In the genomic region with DNA sequence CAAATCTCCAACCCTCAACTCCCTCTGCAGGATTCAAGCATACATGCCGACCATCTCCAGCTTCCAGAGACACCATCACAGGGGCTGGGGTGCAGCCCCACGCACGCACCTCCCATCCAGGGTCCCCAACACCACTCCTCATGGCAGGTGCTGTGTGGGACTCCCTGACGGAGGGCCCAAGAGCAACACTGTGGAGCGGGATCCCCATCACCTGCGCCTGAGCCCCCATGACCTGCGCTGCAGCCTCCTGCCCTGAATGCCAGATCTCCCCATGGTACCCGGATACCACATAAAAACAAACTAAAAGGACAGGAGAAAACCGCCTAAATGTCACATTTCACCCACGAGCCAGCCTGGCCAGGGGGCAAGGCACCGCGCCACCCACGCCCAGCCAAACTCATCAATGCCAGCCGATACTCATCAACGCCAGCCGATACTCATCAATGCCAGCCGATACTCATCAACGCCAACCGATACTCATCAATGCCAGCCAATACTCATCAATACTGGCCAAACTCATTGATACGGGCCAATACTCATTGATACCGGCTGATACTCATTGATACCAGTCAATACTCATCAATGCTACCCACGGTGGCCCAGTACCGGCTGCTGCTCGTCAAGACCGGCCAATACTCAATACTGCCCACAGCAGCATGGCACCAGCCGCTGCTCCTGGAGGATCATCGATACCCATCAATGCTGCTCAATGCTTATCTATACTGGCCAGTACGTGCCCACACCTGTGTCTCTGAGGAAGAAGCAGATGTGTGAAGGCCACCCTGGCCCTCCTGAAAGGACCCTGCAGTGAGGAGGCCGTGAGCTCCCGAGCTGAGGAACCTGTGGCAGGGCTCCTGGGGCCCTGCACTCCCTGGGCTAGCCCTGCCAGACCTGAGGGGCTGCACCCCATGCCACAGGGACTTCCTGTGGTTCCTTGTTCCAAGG, we compare ENCODE assay signal across 14 cellular contexts. TPM values are rescaled to one million over a fixed set of nuclear protein-coding genes. Genes with fewer than 3 reads are reported as not detected.
DNase-seq lines count a peak whose midpoint lies in the region; ATAC-seq and TF ChIP-seq lines count a peak whose summit lies in the region.
"Had no signal": no experiment of that assay in that cellular context is flagged by ENCODE, and none has a peak within 500 bp of the region (broad histone marks: within the 10 kb centered on the region; RNA-seq: fewer than 3 reads in every experiment).

No MANE protein-coding gene starts in this region.

- in situ Hi-C loops in brain microvascular endothelial cell (cut with HindIII; ENCODE audit: low pct_ligation_motif_present, low sequenced_read_pairs) = no loop called here

- H3K4me1 Mint-ChIP-seq in brain = peaks cover 45% of the 10 kb centered on the region
- H3K4me1 Mint-ChIP-seq in nephron progenitor cell = peaks cover 40% of the 10 kb centered on the region

- H3K27ac Mint-ChIP-seq in brain (peak overlapping the region in 3 of 5 experiments; percentile 26 to 71 (median 30)), nephron progenitor cell (peak overlapping the region; percentile 95)
- H3K27ac Mint-ChIP-seq: T-helper 2 cell treated with Interferon-gamma antibody and Interleukin-4, amounts not matched to agents 5 μg/mL and 100 μg/mL, for 36 hours had no signal

- peaks cover 4% of the 10 kb centered on the region for H3K27me3 Mint-ChIP-seq in brain
- H3K27me3 Mint-ChIP-seq in nephron progenitor cell (ENCODE audit: low read depth, poor library complexity) = no peaks in the 10 kb centered on the region

- H4K20me1 ChIP-seq in BLaER1 (peaks cover 100% of the 10 kb centered on the region), DND-41 (ENCODE audit: insufficient read depth, low read length) (peaks cover 94% of the 10 kb centered on the region)

- no peaks in the 10 kb centered on the region for H3K9me3 Mint-ChIP-seq in brain
- no peaks in the 10 kb centered on the region for H3K9me3 Mint-ChIP-seq in nephron progenitor cell
- H3K9me3 Mint-ChIP-seq: stimulated activated effector memory CD8-positive, alpha-beta T cell treated with anti-CD3 and anti-CD28 coated beads, Interleukin-12 subunit alpha, Interleukin-12 subunit beta, amount 100 ng/mL, for 72 hours; T-helper 2 cell treated with Interferon-gamma antibody and Interleukin-4, amounts not matched to agents 5 μg/mL and 100 μg/mL, for 36 hours had no signal

- H3K27ac ChIP-seq in BLaER1 (peak overlapping the region; percentile 71), DND-41 (ENCODE audit: low read length) (0 out of 2 replicates have a peak overlapping the region, but pooled peaks have one; percentile 16), brain microvascular endothelial cell (no peak overlapping the region)
- H3K27ac ChIP-seq: PC-9 had no signal

- peaks cover 97% of the 10 kb centered on the region for H3K79me2 ChIP-seq in DND-41 (ENCODE audit: insufficient read depth, low read length)

- H3K36me3 ChIP-seq in BLaER1 = peaks cover 65% of the 10 kb centered on the region
- peaks cover 95% of the 10 kb centered on the region for H3K36me3 ChIP-seq in DND-41 (ENCODE audit: insufficient read depth, low read length)
- H3K36me3 ChIP-seq in brain microvascular endothelial cell (replicated peaks) = peaks cover 21% of the 10 kb centered on the region

- H3K27me3 ChIP-seq in BLaER1 (no peaks in the 10 kb centered on the region), DND-41 (ENCODE audit: insufficient read depth, low read length, poor library complexity) (no peaks in the 10 kb centered on the region), brain microvascular endothelial cell (replicated peaks) (no peaks in the 10 kb centered on the region)

- peak overlapping the region; percentile 99 for H3K4me2 ChIP-seq in BLaER1
- no peak overlapping the region for H3K4me2 ChIP-seq in DND-41 (ENCODE audit: insufficient read depth, low read length)
- H3K4me2 ChIP-seq: PC-9 had no signal

- H3K36me3 Mint-ChIP-seq in brain (peaks cover 34% of the 10 kb centered on the region), nephron progenitor cell (ENCODE audit: low read depth) (peaks cover 21% of the 10 kb centered on the region)

- H3K9me3 ChIP-seq in BLaER1 (no peaks in the 10 kb centered on the region), DND-41 (ENCODE audit: insufficient read depth, low read length, severe bottlenecking) (no peaks in the 10 kb centered on the region)

- H3K9ac ChIP-seq in BLaER1 = peak overlapping the region; percentile 40; the same call in 1 of the 2 replicates
- no peak overlapping the region for H3K9ac ChIP-seq in DND-41 (ENCODE audit: low read depth, low read length)

- TF ChIP-seq CTCF in DND-41 (IDR thresholded peaks at IDR 0.05; ENCODE audit: borderline replicate concordance, extremely low read depth, low read length, poor library complexity, severe bottlenecking) (no peak), brain (conservative IDR thresholded peaks at IDR 0.05) (no peak), nephron progenitor cell (IDR thresholded peaks at IDR 0.05) (no peak), brain microvascular endothelial cell (IDR thresholded peaks at IDR 0.05; ENCODE audit: low read depth, low read length, missing control alignments) (no peak)

- DNase-seq in DND-41 (no peak), nephron progenitor cell (no peak), NOMO-1 treated with dmso at 0.1 percent for 144 hours (lab: John Stamatoyannopoulos, UW; ENCODE audit: unreplicated experiment) (no peak), brain microvascular endothelial cell (no peak), SIG-M5 (lab: John Stamatoyannopoulos, UW) (no peak), NCI-H2196 treated with DMSO at 0.1 percent for 48 hours (lab: John Stamatoyannopoulos, UW; ENCODE audit: unreplicated experiment) (no peak)
- DNase-seq: cortex of kidney, NCI-H1092, NCI-H510A, PC-9 had no signal

- H3K4me3 ChIP-seq in BLaER1 (no peak overlapping the region; the same call in 1 of the 2 replicates), DND-41 (ENCODE audit: low read depth in 1 of 2, low read length in 2 of 2) (no peak overlapping the region), brain microvascular endothelial cell (ENCODE audit: low read depth, low read length) (no peak overlapping the region)
- H3K4me3 ChIP-seq: PC-9 had no signal

- no peak for ATAC-seq in DND-41 (ENCODE audit: insufficient read depth, low read depth)
- ATAC-seq: stimulated activated effector memory CD8-positive, alpha-beta T cell treated with anti-CD3 and anti-CD28 coated beads, Interleukin-12 subunit alpha, Interleukin-12 subunit beta, amount 100 ng/mL, for 72 hours had no signal

- H3K4me1 ChIP-seq in BLaER1 = peaks cover 53% of the 10 kb centered on the region
- peaks cover 33% of the 10 kb centered on the region for H3K4me1 ChIP-seq in DND-41 (ENCODE audit: insufficient read depth, low read length)

- no peak overlapping the region for H2AFZ ChIP-seq in DND-41 (ENCODE audit: low read depth, low read length)
- H2AFZ ChIP-seq: PC-9 had no signal

- H3K4me3 Mint-ChIP-seq in brain = no peak overlapping the region
- no peak overlapping the region for H3K4me3 Mint-ChIP-seq in nephron progenitor cell
- H3K4me3 Mint-ChIP-seq: stimulated activated effector memory CD8-positive, alpha-beta T cell treated with anti-CD3 and anti-CD28 coated beads, Interleukin-12 subunit alpha, Interleukin-12 subunit beta, amount 100 ng/mL, for 72 hours; T-helper 2 cell treated with Interferon-gamma antibody and Interleukin-4, amounts not matched to agents 5 μg/mL and 100 μg/mL, for 36 hours had no signal

RNA-seq across cellular contexts. Expression of a gene that starts 6.2 kb away (rescaled TPM):
- polyA plus RNA-seq in brain (ENCODE audit: insufficient read depth, low read depth, low replicate concordance) = 208 TPM

RNA-seq across cellular contexts. Expression of a gene that starts 46.9 kb away (rescaled TPM):
- 70.7 TPM for polyA plus RNA-seq in brain (ENCODE audit: insufficient read depth, low read depth, low replicate concordance)
